11 cellular contexts compared by ENCODE assay signal in genomic region chr12:107645630-107646333, GRCh38. TPM values are rescaled to one million over a fixed set of nuclear protein-coding genes. Genes with fewer than 3 reads are reported as not detected.
A peak's percentile ranks its signal among the peaks of the same experiment; 100 is the strongest.
DNase-seq lines count a peak whose midpoint lies in the region; ATAC-seq and TF ChIP-seq lines count a peak whose summit lies in the region.
"Had no signal": no experiment of that assay in that cellular context is flagged by ENCODE, and none has a peak within 500 bp of the region (broad histone marks: within the 10 kb centered on the region; RNA-seq: fewer than 3 reads in every experiment).

No MANE protein-coding gene starts in this region.

- H3K4me3 ChIP-seq in testis (peak overlapping the region in 1 of 2 donors; percentile 38), mammary epithelial cell (replicated peaks in 1 of 3; ENCODE audit: insufficient read depth in 1 of 3, low read depth in 2 of 3, low read length in 3 of 3) (no peak overlapping the region)
- H3K4me3 ChIP-seq: stomach had no signal

- 17 to 28% methylated on average over 21 to 27 of the region's 27 CpGs for WGBS in testis, 2 donors
- 91% methylated on average over 25 of the region's 27 CpGs for WGBS in mammary epithelial cell (ENCODE audit: low coverage, missing lambda C conversion rate)

- H3K27me3 ChIP-seq in testis (no peaks in the 10 kb centered on the region), mammary epithelial cell (ENCODE audit: insufficient read depth, low read length) (no peaks in the 10 kb centered on the region)

- no peak overlapping the region for H3K9ac ChIP-seq in mammary epithelial cell (ENCODE audit: insufficient read depth, low read length)

- no peaks in the 10 kb centered on the region for H3K79me2 ChIP-seq in mammary epithelial cell (ENCODE audit: insufficient read depth, low read length)

- no TSS peak for BruUV-seq in mammary epithelial cell (replicated peaks; lab: Mats Ljungman, UMichigan)

- no peak overlapping the region for H2AFZ ChIP-seq in mammary epithelial cell (ENCODE audit: low read depth, low read length)

- peak; percentile 45 for DNase-seq in NCI-H1436 (lab: John Stamatoyannopoulos, UW)
- no peak for DNase-seq in NCI-H1436 treated with DMSO at 0.1 percent for 48 hours (lab: John Stamatoyannopoulos, UW)
- DNase-seq in iPS-NIHi7 (ENCODE audit: extremely low spot score): peak; percentile 78
- peak; percentile 52 for DNase-seq in testis
- no peak for DNase-seq in mammary epithelial cell
- DNase-seq in left lobe of liver (ENCODE audit: low spot score): no peak
- DNase-seq: naive thymus-derived CD8-positive, alpha-beta T cell; stomach; T-helper 9 cell had no signal

- H3K36me3 ChIP-seq in testis (ENCODE audit: low read depth, missing control alignments): no peaks in the 10 kb centered on the region
- H3K36me3 ChIP-seq in mammary epithelial cell (ENCODE audit: insufficient read depth, low read length): no peaks in the 10 kb centered on the region
- H3K36me3 ChIP-seq: stomach had no signal

- intact Hi-C loops in testis (cut with DNase I; ENCODE audit: low total_unique reads): no loop called here
- intact Hi-C loops in mammary epithelial cell (cut with micrococcal nuclease): no loop called here

- TF ChIP-seq CTCF in testis (IDR thresholded peaks at IDR 0.05) (no peak), mammary epithelial cell (conservative IDR thresholded peaks at IDR 0.05 in 1 of 2, IDR thresholded peaks at IDR 0.05 in 1 of 2; ENCODE audit: extremely low read depth in 1 of 2, insufficient read depth in 1 of 2, low read depth in 1 of 2, low read length in 2 of 2) (no peak)

- peak overlapping the region; percentile 32 for H3K27ac ChIP-seq in angular gyrus (ENCODE audit: low read depth, low read length)
- peak overlapping the region; percentile 63 to 75 for H3K27ac ChIP-seq in testis
- H3K27ac ChIP-seq in mammary epithelial cell (ENCODE audit: insufficient read depth, low read depth, low read length): no peak overlapping the region
- H3K27ac ChIP-seq: stomach had no signal

- H3K4me1 ChIP-seq in testis: peaks cover 8% of the 10 kb centered on the region
- no peaks in the 10 kb centered on the region for H3K4me1 ChIP-seq in mammary epithelial cell (ENCODE audit: insufficient read depth, low read length)
- H3K4me1 ChIP-seq: stomach had no signal

- no peak for ATAC-seq in HG03521 (IDR thresholded peaks at IDR 0.05; ENCODE audit: unreplicated experiment)
- ATAC-seq in left lobe of liver: no peak
- ATAC-seq: naive thymus-derived CD8-positive, alpha-beta T cell had no signal

- in situ Hi-C loops in mammary epithelial cell (cut with MboI; ENCODE audit: low sequenced_read_pairs in 2 of 2): no loop called here

- no peaks in the 10 kb centered on the region for H4K20me1 ChIP-seq in mammary epithelial cell (ENCODE audit: insufficient read depth, low read length)

- dilution Hi-C loops in mammary epithelial cell (cut with HindIII; ENCODE audit: low sequenced_read_pairs): no loop called here

- no peaks in the 10 kb centered on the region for H3K9me3 ChIP-seq in testis
- no peaks in the 10 kb centered on the region for H3K9me3 ChIP-seq in mammary epithelial cell (replicated peaks; ENCODE audit: insufficient read depth, low read length)
- H3K9me3 ChIP-seq: stomach had no signal

- H3K4me2 ChIP-seq in mammary epithelial cell (ENCODE audit: insufficient read depth, low read depth, low read length): no peak overlapping the region

- no peak for TF ChIP-seq POLR2A in testis (IDR thresholded peaks at IDR 0.05)

- CTCF ChIA-PET in mammary epithelial cell (lab: Charles Lee; ENCODE audit: low non-redundant PET): no interaction called here

RNA-seq across cellular contexts. Expression of gene PWP1, which starts 39.8 kb away (rescaled TPM):
- total RNA-seq in testis: 10 to 100 TPM; 65.7 to 90.4 TPM
- 55.7 TPM for polyA plus RNA-seq in testis (ENCODE audit: insufficient read depth, low read depth, low replicate concordance)
- 10 to 100 TPM; 61.0 to 69.7 TPM for total RNA-seq in mammary epithelial cell
- polyA plus RNA-seq in mammary epithelial cell: 223 TPM
- polyA minus RNA-seq in mammary epithelial cell: 32.9 TPM
- total RNA-seq in left lobe of liver: 13.3 TPM

Comparison
In these comparisons a context has a peak if more than half of its experiments do, and no peak if none do; other contexts are left out.
1. DNase-seq: peak in NCI-H1436 (single experiment), iPS-NIHi7 (single experiment) and testis (single experiment); none in NCI-H1436 treated with DMSO at 0.1 percent for 48 hours (single experiment), mammary epithelial cell (single experiment) and left lobe of liver (single experiment).